ENCODE assay signal across 38 cellular contexts in genomic region chr2:109024477-109024876, GRCh38. TPM values are rescaled to one million over a fixed set of nuclear protein-coding genes. Genes with fewer than 3 reads are reported as not detected.
"Had no signal": no experiment of that assay in that cellular context is flagged by ENCODE, and none has a peak within 500 bp of the region (broad histone marks: within the 10 kb centered on the region; RNA-seq: fewer than 3 reads in every experiment).

No MANE protein-coding gene starts in this region.

- H3K36me3 ChIP-seq: adrenal gland, brain microvascular endothelial cell, breast epithelium had no signal

- H3K27me3 ChIP-seq: adrenal gland, body of pancreas, breast epithelium had no signal

- ATAC-seq: activated CD8-positive, alpha-beta memory T cell treated with anti-CD3 and anti-CD28 coated beads, Interleukin-2, amount 10 ng/mL, durations not matched to agents 7 days and 5 days; activated CD8-positive, alpha-beta T cell treated with anti-CD3 and anti-CD28 coated beads, Interleukin-2, amount 10 ng/mL, durations not matched to agents 7 days and 5 days; activated naive CD4-positive, alpha-beta T cell treated with anti-CD3 and anti-CD28 coated beads, Interleukin-2, amount 50 U/mL, for 72 hours; body of pancreas had no signal

- H3K4me3 ChIP-seq: adrenal gland, body of pancreas, breast epithelium had no signal

- H3K4me3 Mint-ChIP-seq: activated B cell treated with CpG ODN at 0.5 μM for 24 hours; activated CD4-positive, alpha-beta memory T cell treated with anti-CD3 and anti-CD28 coated beads, Interleukin-2, amount 10 ng/mL, durations not matched to agents 7 days and 5 days; activated CD4-positive, alpha-beta T cell treated with anti-CD3 and anti-CD28 coated beads, Interleukin-2, amount 10 ng/mL, durations not matched to agents 24 days and 14 days; activated CD8-positive, alpha-beta memory T cell treated with anti-CD3 and anti-CD28 coated beads, Interleukin-2, amount 10 ng/mL, durations not matched to agents 7 days and 5 days; activated CD8-positive, alpha-beta T cell treated with anti-CD3 and anti-CD28 coated beads, Interleukin-2, amount 10 ng/mL, durations not matched to agents 7 days and 5 days; activated naive CD4-positive, alpha-beta T cell treated with anti-CD3 and anti-CD28 coated beads for 36 hours; activated naive CD8-positive, alpha-beta T cell treated with anti-CD3 and anti-CD28 coated beads for 36 hours; activated T-cell treated with anti-CD3 and anti-CD28 coated beads, Interleukin-2, amount 50 U/mL, for 24 hours; T-helper 1 cell treated with Interleukin-12 subunit alpha and Interleukin-12 subunit beta and Interleukin-4 antibody, amounts not matched to agents 30 μg/mL and 1 μg/mL, for 36 hours; T-helper 2 cell treated with Interferon-gamma antibody and Interleukin-4, amounts not matched to agents 5 μg/mL and 100 μg/mL, for 36 hours had no signal

- H3K4me1 Mint-ChIP-seq: activated B cell treated with CpG ODN at 0.5 μM for 24 hours; activated CD4-positive, alpha-beta memory T cell treated with anti-CD3 and anti-CD28 coated beads, Interleukin-2, amount 10 ng/mL, durations not matched to agents 7 days and 5 days; activated CD8-positive, alpha-beta memory T cell treated with anti-CD3 and anti-CD28 coated beads, Interleukin-2, amount 10 ng/mL, durations not matched to agents 7 days and 5 days had no signal

- H3K36me3 Mint-ChIP-seq: activated CD8-positive, alpha-beta memory T cell treated with anti-CD3 and anti-CD28 coated beads, Interleukin-2, amount 10 ng/mL, durations not matched to agents 7 days and 5 days; activated naive CD4-positive, alpha-beta T cell treated with anti-CD3 and anti-CD28 coated beads, Interleukin-2, amount 50 U/mL, for 72 hours; activated naive CD8-positive, alpha-beta T cell treated with anti-CD3 and anti-CD28 coated beads for 36 hours had no signal

- H3K27me3 Mint-ChIP-seq: activated CD4-positive, alpha-beta memory T cell treated with anti-CD3 and anti-CD28 coated beads, Interleukin-2, amount 10 ng/mL, durations not matched to agents 7 days and 5 days; activated CD8-positive, alpha-beta memory T cell treated with anti-CD3 and anti-CD28 coated beads, Interleukin-2, amount 10 ng/mL, durations not matched to agents 7 days and 5 days; activated naive CD8-positive, alpha-beta T cell treated with anti-CD3 and anti-CD28 coated beads for 36 hours; activated T-cell treated with anti-CD3 and anti-CD28 coated beads, Interleukin-2, amount 50 U/mL, for 24 hours had no signal

- H3K27ac ChIP-seq: adrenal gland, body of pancreas, brain microvascular endothelial cell, breast epithelium, VCaP had no signal

- H3K9me3 Mint-ChIP-seq: activated B cell treated with CpG ODN at 0.5 μM for 24 hours; activated CD4-positive, alpha-beta memory T cell treated with anti-CD3 and anti-CD28 coated beads, Interleukin-2, amount 10 ng/mL, durations not matched to agents 7 days and 5 days; activated CD4-positive, alpha-beta T cell treated with anti-CD3 and anti-CD28 coated beads, Interleukin-2, amount 10 ng/mL, durations not matched to agents 24 days and 14 days; activated naive CD4-positive, alpha-beta T cell treated with anti-CD3 and anti-CD28 coated beads for 36 hours; activated naive CD4-positive, alpha-beta T cell treated with anti-CD3 and anti-CD28 coated beads, Interleukin-2, amount 50 U/mL, for 72 hours; activated naive CD8-positive, alpha-beta T cell treated with anti-CD3 and anti-CD28 coated beads for 36 hours; activated T-cell treated with anti-CD3 and anti-CD28 coated beads, Interleukin-2, amount 50 U/mL, for 24 hours; activated T-helper 2 cell treated with anti-CD3 and anti-CD28 coated beads, Interferon-gamma antibody, Interleukin-2, Interleukin-4, amounts not matched to agents 10 μg/mL and 5 μg/mL and 100 μg/mL, durations not matched to agents 14 hours and 24 hours and 36 hours; T-helper 1 cell treated with Interleukin-12 subunit alpha and Interleukin-12 subunit beta and Interleukin-4 antibody, amounts not matched to agents 30 μg/mL and 1 μg/mL, for 36 hours; T-helper 2 cell treated with Interferon-gamma antibody and Interleukin-4, amounts not matched to agents 5 μg/mL and 100 μg/mL, for 36 hours had no signal

- H3K4me1 ChIP-seq: adrenal gland, body of pancreas, breast epithelium had no signal

- H3K27ac Mint-ChIP-seq: activated B cell treated with CpG ODN at 0.5 μM for 24 hours; activated CD4-positive, alpha-beta memory T cell treated with anti-CD3 and anti-CD28 coated beads, Interleukin-2, amount 10 ng/mL, durations not matched to agents 7 days and 5 days; activated CD4-positive, alpha-beta T cell treated with anti-CD3 and anti-CD28 coated beads, Interleukin-2, amount 10 ng/mL, durations not matched to agents 24 days and 14 days; activated CD8-positive, alpha-beta memory T cell treated with anti-CD3 and anti-CD28 coated beads, Interleukin-2, amount 10 ng/mL, durations not matched to agents 7 days and 5 days; activated CD8-positive, alpha-beta T cell treated with anti-CD3 and anti-CD28 coated beads, Interleukin-2, amount 10 ng/mL, durations not matched to agents 7 days and 5 days; activated naive CD4-positive, alpha-beta T cell treated with anti-CD3 and anti-CD28 coated beads for 36 hours; activated naive CD4-positive, alpha-beta T cell treated with anti-CD3 and anti-CD28 coated beads, Interleukin-2, amount 50 U/mL, for 72 hours; activated naive CD8-positive, alpha-beta T cell treated with anti-CD3 and anti-CD28 coated beads for 36 hours; activated T-cell treated with anti-CD3 and anti-CD28 coated beads, Interleukin-2, amount 50 U/mL, for 24 hours; activated T-helper 2 cell treated with anti-CD3 and anti-CD28 coated beads, Interferon-gamma antibody, Interleukin-2, Interleukin-4, amounts not matched to agents 10 μg/mL and 5 μg/mL and 100 μg/mL, durations not matched to agents 14 hours and 24 hours and 36 hours; T-helper 1 cell treated with Interleukin-12 subunit alpha and Interleukin-12 subunit beta and Interleukin-4 antibody, amounts not matched to agents 30 μg/mL and 1 μg/mL, for 36 hours; T-helper 2 cell treated with Interferon-gamma antibody and Interleukin-4, amounts not matched to agents 5 μg/mL and 100 μg/mL, for 36 hours had no signal

- DNase-seq: activated B cell treated with CpG ODN at 0.5 μM for 24 hours; activated CD4-positive, alpha-beta memory T cell treated with anti-CD3 and anti-CD28 coated beads, Interleukin-2, amount 10 ng/mL, durations not matched to agents 7 days and 5 days; activated CD4-positive, alpha-beta T cell treated with anti-CD3 and anti-CD28 coated beads for 4 hours; activated CD4-positive, alpha-beta T cell treated with anti-CD3 and anti-CD28 coated beads, Interleukin-2, amount 10 ng/mL, durations not matched to agents 24 days and 14 days; activated CD4-positive, alpha-beta T cell treated with anti-CD3 and anti-CD28 coated beads, Interleukin-2, amount 50 U/mL, for 1 hour; activated CD4-positive, alpha-beta T cell treated with anti-CD3 and anti-CD28 coated beads, Interleukin-2, amount 50 U/mL, for 4 hours; activated CD4-positive, CD25-positive, alpha-beta regulatory T cell treated with anti-CD3 and anti-CD28 coated beads, Interleukin-2, amount 50 U/mL, for 72 hours; activated CD8-positive, alpha-beta memory T cell treated with anti-CD3 and anti-CD28 coated beads for 24 hours; activated CD8-positive, alpha-beta memory T cell treated with anti-CD3 and anti-CD28 coated beads, Interleukin-2, amount 10 ng/mL, durations not matched to agents 7 days and 5 days; activated CD8-positive, alpha-beta memory T cell treated with anti-CD3 and anti-CD28 coated beads, Interleukin-2, amount 50 U/mL, for 48 hours; activated CD8-positive, alpha-beta T cell treated with anti-CD3 and anti-CD28 coated beads, Interleukin-2, amount 10 ng/mL, durations not matched to agents 7 days and 5 days; activated effector memory CD4-positive, alpha-beta T cell treated with anti-CD3 and anti-CD28 coated beads, Interleukin-2, amount 50 U/mL, for 16 hours; activated gamma-delta T cell treated with Interleukin-2 at 50 U/mL for 16 hours; activated naive CD4-positive, alpha-beta T cell; activated naive CD4-positive, alpha-beta T cell treated with anti-CD3 and anti-CD28 coated beads for 36 hours; activated naive CD4-positive, alpha-beta T cell treated with anti-CD3 and anti-CD28 coated beads, Interleukin-2, amount 50 U/mL, for 16 hours; activated naive CD8-positive, alpha-beta T cell treated with anti-CD3 and anti-CD28 coated beads for 36 hours; activated T-cell treated with anti-CD3 and anti-CD28 coated beads, Interleukin-2, amount 50 U/mL, for 24 hours; activated T-cell treated with anti-CD3 and anti-CD28 coated beads, Interleukin-2, amount 50 U/mL, for 48 hours; adrenal gland; amniotic stem cell; aorta; body of pancreas; brain microvascular endothelial cell; central memory CD4-positive, alpha-beta T cell; T-helper 1 cell; T-helper 2 cell; T-helper 9 cell had no signal

- FAIRE-seq: astrocyte, TTC549 had no signal

- H3K9me3 ChIP-seq: adrenal gland, body of pancreas, breast epithelium had no signal

RNA-seq across cellular contexts. Expression of gene EDAR, which starts 35.5 kb away (rescaled TPM):
- total RNA-seq: activated B cell treated with CpG ODN at 0.5 μM for 24 hours; activated CD4-positive, alpha-beta memory T cell treated with anti-CD3 and anti-CD28 coated beads, Interleukin-2, amount 10 ng/mL, durations not matched to agents 7 days and 5 days; activated CD8-positive, alpha-beta memory T cell treated with anti-CD3 and anti-CD28 coated beads, Interleukin-2, amount 10 ng/mL, durations not matched to agents 7 days and 5 days; activated CD8-positive, alpha-beta T cell treated with anti-CD3 and anti-CD28 coated beads, Interleukin-2, amount 10 ng/mL, durations not matched to agents 7 days and 5 days; adrenal gland; aorta; astrocyte; body of pancreas; cardiac septum; cerebellum had no signal
- polyA plus RNA-seq: adrenal gland, aorta had no signal
